In genomic region chr5:111774525-111774924, GRCh38 we compare ENCODE assay signal across 10 cellular contexts. TPM values are rescaled to one million over a fixed set of nuclear protein-coding genes. Genes with fewer than 3 reads are reported as not detected.
DNase-seq lines count a peak whose midpoint lies in the region; ATAC-seq, FAIRE-seq and TF ChIP-seq lines count a peak whose summit lies in the region.
"Had no signal": no experiment of that assay in that cellular context is flagged by ENCODE, and none has a peak within 500 bp of the region (broad histone marks: within the 10 kb centered on the region; RNA-seq: fewer than 3 reads in every experiment).

No MANE protein-coding gene starts in this region.

- no peaks in the 10 kb centered on the region for H3K4me1 Mint-ChIP-seq in CD8-positive, alpha-beta T cell (ENCODE audit: low read depth)
- H3K4me1 Mint-ChIP-seq in activated T-helper 2 cell treated with anti-CD3 and anti-CD28 coated beads, Interferon-gamma antibody, Interleukin-2, Interleukin-4, amounts not matched to agents 10 μg/mL and 5 μg/mL and 100 μg/mL, durations not matched to agents 14 hours and 24 hours and 36 hours (ENCODE audit: low read depth): no peaks in the 10 kb centered on the region

- no peaks in the 10 kb centered on the region for H3K79me1 ChIP-seq in neuronal stem cell (ENCODE audit: low read depth, low read length)

- in situ Hi-C loops in GM12878 (cut with MboI): no loop called here

- peaks cover 5% of the 10 kb centered on the region for H3K27me3 Mint-ChIP-seq in CD8-positive, alpha-beta T cell (ENCODE audit: low read depth)
- H3K27me3 Mint-ChIP-seq in activated T-helper 2 cell treated with anti-CD3 and anti-CD28 coated beads, Interferon-gamma antibody, Interleukin-2, Interleukin-4, amounts not matched to agents 10 μg/mL and 5 μg/mL and 100 μg/mL, durations not matched to agents 14 hours and 24 hours and 36 hours (ENCODE audit: low read depth): peaks cover 36% of the 10 kb centered on the region

- H2AFZ ChIP-seq in GM12878 (ENCODE audit: control insufficient read depth, low read depth, low read length) (peak overlapping the region; percentile 64), neuronal stem cell (ENCODE audit: low read length) (peak overlapping the region; percentile 88)

- no peak overlapping the region for H3K4me3 Mint-ChIP-seq in CD8-positive, alpha-beta T cell
- no peak overlapping the region for H3K4me3 Mint-ChIP-seq in activated T-helper 2 cell treated with anti-CD3 and anti-CD28 coated beads, Interferon-gamma antibody, Interleukin-2, Interleukin-4, amounts not matched to agents 10 μg/mL and 5 μg/mL and 100 μg/mL, durations not matched to agents 14 hours and 24 hours and 36 hours (ENCODE audit: low read depth)
- H3K4me3 Mint-ChIP-seq: stimulated activated naive CD8-positive, alpha-beta T cell treated with anti-CD3 and anti-CD28 coated beads, Interleukin-15, amount 100 ng/mL, for 72 hours had no signal

- no peaks in the 10 kb centered on the region for H3K79me2 ChIP-seq in GM12878 (ENCODE audit: control insufficient read depth, insufficient read depth, low read length)

- no peaks in the 10 kb centered on the region for H3K9me3 Mint-ChIP-seq in CD8-positive, alpha-beta T cell
- no peaks in the 10 kb centered on the region for H3K9me3 Mint-ChIP-seq in activated T-helper 2 cell treated with anti-CD3 and anti-CD28 coated beads, Interferon-gamma antibody, Interleukin-2, Interleukin-4, amounts not matched to agents 10 μg/mL and 5 μg/mL and 100 μg/mL, durations not matched to agents 14 hours and 24 hours and 36 hours
- H3K9me3 Mint-ChIP-seq: stimulated activated naive CD8-positive, alpha-beta T cell treated with anti-CD3 and anti-CD28 coated beads, Interleukin-15, amount 100 ng/mL, for 72 hours had no signal

- no peak for FAIRE-seq in GM12878 (lab: Jason Lieb, UNC)

- TF ChIP-seq POLR2A in GM12878 (IDR thresholded peaks at IDR 0.05; ENCODE audit: low read depth, low read length): no peak

- no peak overlapping the region for H3K14ac ChIP-seq in neuronal stem cell (ENCODE audit: low read length)

- no peak overlapping the region for H2BK120ac ChIP-seq in neuronal stem cell (ENCODE audit: low read depth, low read length)

- H3K4me1 ChIP-seq in GM12878 (ENCODE audit: control insufficient read depth, insufficient read depth, low read length) (no peaks in the 10 kb centered on the region; the same call in 1 of the 2 replicates), neuronal stem cell (ENCODE audit: control insufficient read depth in 2 of 2, insufficient read depth in 1 of 2, low read depth in 1 of 2, low read length in 2 of 2) (peaks cover 2 to 5% of the 10 kb centered on the region in 2 donors), BE2C (peaks cover 22% of the 10 kb centered on the region)
- no peaks in the 10 kb centered on the region for H3K4me1 ChIP-seq in CD8-positive, alpha-beta T cell (ENCODE audit: insufficient read depth, low read length)

- intact Hi-C loops in GM12878 (cut with micrococcal nuclease; ENCODE audit: unreplicated experiment): no loop called here
- intact Hi-C loops in CD8-positive, alpha-beta T cell (cut with DNase I, micrococcal nuclease): no loop called here
- intact Hi-C loops in activated T-helper 2 cell treated with anti-CD3 and anti-CD28 coated beads, Interferon-gamma antibody, Interleukin-2, Interleukin-4, amounts not matched to agents 10 μg/mL and 5 μg/mL and 100 μg/mL, durations not matched to agents 14 hours and 24 hours and 36 hours (cut with micrococcal nuclease): no loop called here

- H3K4me2 ChIP-seq in GM12878 (ENCODE audit: control insufficient read depth, insufficient read depth) (no peak overlapping the region), neuronal stem cell (ENCODE audit: insufficient read depth, low read length, poor library complexity, severe bottlenecking) (no peak overlapping the region)

- no peaks in the 10 kb centered on the region for H3K36me3 ChIP-seq in GM12878 (ENCODE audit: control insufficient read depth in 2 of 2, insufficient read depth in 2 of 2, low read length in 1 of 2)
- no peaks in the 10 kb centered on the region for H3K36me3 ChIP-seq in neuronal stem cell (replicated peaks in 1 of 2; ENCODE audit: control insufficient read depth in 2 of 2, insufficient read depth in 2 of 2, low read length in 2 of 2)
- no peaks in the 10 kb centered on the region for H3K36me3 ChIP-seq in CD8-positive, alpha-beta T cell (ENCODE audit: insufficient read depth, low read length)
- no peaks in the 10 kb centered on the region for H3K36me3 ChIP-seq in BE2C

- no peak overlapping the region for H3K23ac ChIP-seq in neuronal stem cell (ENCODE audit: low read depth, low read length, poor library complexity)

- TF ChIP-seq EP300 in GM12878 (IDR thresholded peaks at IDR 0.05; ENCODE audit: borderline replicate concordance in 1 of 2, control insufficient read depth in 1 of 2, low read depth in 2 of 2, low read length in 2 of 2): no peak

- H4K8ac ChIP-seq in neuronal stem cell (ENCODE audit: low read depth, low read length): no peak overlapping the region

- SMC1A ChIA-PET in GM12878 (lab: Charles Lee; ENCODE audit: uncharacterized antibody, unreplicated experiment): no interaction called here

- H3K9ac ChIP-seq in GM12878 (ENCODE audit: control insufficient read depth, insufficient read depth, low read length) (no peak overlapping the region), neuronal stem cell (ENCODE audit: low read depth, low read length, poor library complexity) (no peak overlapping the region)

- RAD21 ChIA-PET in GM12878 (lab: Charles Lee; ENCODE audit: unreplicated experiment): interaction anchor here (0.6 kb wide), 1 partner anchor 265 kb away, joined by 3 read pairs; no protein-coding TSS in a partner anchor

- TF ChIP-seq RAD21 in GM12878 (IDR thresholded peaks at IDR 0.05; ENCODE audit: insufficient read depth, low read depth, low read length): no peak

- no peak overlapping the region for H2BK5ac ChIP-seq in neuronal stem cell (ENCODE audit: low read length)

- H3K27ac Mint-ChIP-seq in CD8-positive, alpha-beta T cell: no peak overlapping the region
- no peak overlapping the region for H3K27ac Mint-ChIP-seq in activated T-helper 2 cell treated with anti-CD3 and anti-CD28 coated beads, Interferon-gamma antibody, Interleukin-2, Interleukin-4, amounts not matched to agents 10 μg/mL and 5 μg/mL and 100 μg/mL, durations not matched to agents 14 hours and 24 hours and 36 hours
- H3K27ac Mint-ChIP-seq: stimulated activated naive CD8-positive, alpha-beta T cell treated with anti-CD3 and anti-CD28 coated beads, Interleukin-15, amount 100 ng/mL, for 72 hours had no signal

- no peak overlapping the region for H3K4ac ChIP-seq in neuronal stem cell (ENCODE audit: low read length)

- peak; percentile 92 to 95 for DNase-seq in Kasumi-1 (lab: John Stamatoyannopoulos, UW)
- DNase-seq in GM12878 (ENCODE audit: low read depth, low spot score): no peak
- DNase-seq in neuronal stem cell (ENCODE audit: low spot score): no peak
- no peak for DNase-seq in CD8-positive, alpha-beta T cell
- DNase-seq in activated T-helper 2 cell treated with anti-CD3 and anti-CD28 coated beads, Interferon-gamma antibody, Interleukin-2, Interleukin-4, amounts not matched to agents 10 μg/mL and 5 μg/mL and 100 μg/mL, durations not matched to agents 14 hours and 24 hours and 36 hours (ENCODE audit: low spot score): no peak
- no peak for DNase-seq in hepatic stellate cell (ENCODE audit: low spot score)
- no peak for DNase-seq in BE2C
- DNase-seq: kidney glomerular epithelial cell; stimulated activated naive CD8-positive, alpha-beta T cell treated with anti-CD3 and anti-CD28 coated beads, Interleukin-15, amount 100 ng/mL, for 72 hours had no signal

- no peak overlapping the region for H2BK15ac ChIP-seq in neuronal stem cell (ENCODE audit: low read length)

- H3K9me3 ChIP-seq in GM12878 (replicated peaks; ENCODE audit: control insufficient read depth, insufficient read depth, low read length) (no peaks in the 10 kb centered on the region), neuronal stem cell (replicated peaks in 1 of 2; ENCODE audit: control insufficient read depth in 2 of 2, insufficient read depth in 1 of 2, low read depth in 1 of 2, low read length in 2 of 2) (no peaks in the 10 kb centered on the region), BE2C (no peaks in the 10 kb centered on the region)
- no peaks in the 10 kb centered on the region for H3K9me3 ChIP-seq in CD8-positive, alpha-beta T cell (ENCODE audit: low read length)

- H3K4me3 ChIP-seq in GM12878: no peak overlapping the region
- H3K4me3 ChIP-seq in neuronal stem cell (ENCODE audit: low read length in 2 of 2): no peak overlapping the region
- H3K4me3 ChIP-seq in CD8-positive, alpha-beta T cell (ENCODE audit: low read depth, low read length): no peak overlapping the region
- H3K4me3 ChIP-seq in BE2C (ENCODE audit: low read depth, low read length): no peak overlapping the region

- no peak for TF ChIP-seq CTCF in GM12878 (IDR thresholded peaks at IDR 0.05 in 2 of 3, conservative IDR thresholded peaks at IDR 0.05 in 1 of 3; ENCODE audit: control insufficient read depth in 2 of 3, extremely low read depth in 1 of 3, insufficient read depth in 1 of 3, low read depth in 3 of 3, low read length in 3 of 3)
- no peak for TF ChIP-seq CTCF in CD8-positive, alpha-beta T cell (IDR thresholded peaks at IDR 0.05)
- no peak for TF ChIP-seq CTCF in BE2C (IDR thresholded peaks at IDR 0.05; ENCODE audit: low read depth, low read length)

- no peaks in the 10 kb centered on the region for H4K20me1 ChIP-seq in GM12878 (ENCODE audit: control insufficient read depth, insufficient read depth)

- CTCF ChIA-PET in GM12878 (lab: Yijun Ruan, JAX): no interaction called here
- CTCF ChIA-PET in CD8-positive, alpha-beta T cell (lab: Charles Lee): no interaction called here

- H3K27ac ChIP-seq in GM12878 (ENCODE audit: control insufficient read depth, insufficient read depth) (no peak overlapping the region), neuronal stem cell (replicated peaks; ENCODE audit: low read length) (no peak overlapping the region)
- no peak overlapping the region for H3K27ac ChIP-seq in CD8-positive, alpha-beta T cell (ENCODE audit: low read depth, low read length)

- BruUV-seq in GM12878 (replicated peaks; lab: Mats Ljungman, UMichigan): no TSS peak

- 9% methylated on average over 4 of the region's 4 CpGs for WGBS in GM12878 (ENCODE audit: insufficient coverage, insufficient replicate concordance, low lambda C conversion rate, missing lambda C conversion rate)
- WGBS in neuronal stem cell (ENCODE audit: extremely low coverage in 2 of 2, insufficient read length in 2 of 2, insufficient replicate concordance in 1 of 2), 2 donors: no CpG with 5 or more reads among the region's 4 CpGs

- POLR2A ChIA-PET in GM12878 (lab: Charles Lee): no interaction called here
- POLR2A ChIA-PET in CD8-positive, alpha-beta T cell (lab: Charles Lee): no interaction called here

- H3K18ac ChIP-seq in neuronal stem cell (ENCODE audit: low read length): no peak overlapping the region

- H2BK12ac ChIP-seq in neuronal stem cell (ENCODE audit: low read length): no peak overlapping the region

- no peak overlapping the region for H2AK5ac ChIP-seq in neuronal stem cell (ENCODE audit: low read depth, low read length)

- H3K27me3 ChIP-seq in GM12878 (replicated peaks in 1 of 2; ENCODE audit: control insufficient read depth in 2 of 2, insufficient read depth in 2 of 2, low read length in 1 of 2) (no peaks in the 10 kb centered on the region), neuronal stem cell (ENCODE audit: control insufficient read depth in 3 of 3, insufficient read depth in 3 of 3, low read depth in 1 of 3, low read length in 3 of 3) (no peaks in the 10 kb centered on the region), BE2C (no peaks in the 10 kb centered on the region)
- no peaks in the 10 kb centered on the region for H3K27me3 ChIP-seq in CD8-positive, alpha-beta T cell (ENCODE audit: insufficient read depth, low read length)

- no peaks in the 10 kb centered on the region for H3K36me3 Mint-ChIP-seq in CD8-positive, alpha-beta T cell
- no peaks in the 10 kb centered on the region for H3K36me3 Mint-ChIP-seq in activated T-helper 2 cell treated with anti-CD3 and anti-CD28 coated beads, Interferon-gamma antibody, Interleukin-2, Interleukin-4, amounts not matched to agents 10 μg/mL and 5 μg/mL and 100 μg/mL, durations not matched to agents 14 hours and 24 hours and 36 hours (ENCODE audit: low read depth)

- ATAC-seq in GM18502 (IDR thresholded peaks at IDR 0.05; ENCODE audit: poor library complexity, unreplicated experiment) (peak; percentile 62), GM12878 (peak; percentile 33)
- ATAC-seq in CD8-positive, alpha-beta T cell: no peak
- ATAC-seq: stimulated activated naive CD8-positive, alpha-beta T cell treated with anti-CD3 and anti-CD28 coated beads, Interleukin-15, amount 100 ng/mL, for 72 hours had no signal

- H4K91ac ChIP-seq in neuronal stem cell (ENCODE audit: low read depth, low read length, poor library complexity): no peak overlapping the region

RNA-seq across cellular contexts. Expression of gene NREP, which starts 17.5 kb away (rescaled TPM):
- 278 and 296 TPM in 2 replicates for total RNA-seq in GM12878 (2013; cell fraction: nucleolus; rRNA removed)
- total RNA-seq in GM12878 (2014; rRNA removed) (25.4 and 31.3 TPM in 2 replicates), GM12878 (2014; rRNA removed; fragmentation: Illumina TruSeq; extraction: Trizol) (33.4 and 34.4 TPM in 2 replicates), GM12878 (2021) (32.9 and 34.5 TPM in 2 replicates)
- polyA plus RNA-seq in GM12878 (2011; ENCODE audit: low read depth): 20.6 TPM
- polyA plus RNA-seq in GM12878 (2011; rRNA removed) (117 and 138 TPM in 2 replicates), GM12878 (2014; fragmentation: Illumina TruSeq; extraction: Trizol) (59.7 and 76.3 TPM in 2 replicates), GM12878 (2014; fragmentation: Nextera tagmentation; extraction: Ambion mirVana) (10 to 100 TPM; 20.6 to 21.0 TPM), GM12878 (2014; rRNA removed) (30.9 and 32.6 TPM in 2 replicates), GM12878 (2016; fragmentation: Nextera tagmentation; extraction: Ambion mirVana) (10 to 100 TPM; 29.0 to 41.5 TPM)
- 55.0 and 62.5 TPM in 2 replicates for polyA plus RNA-seq in GM12878 (2011; cell fraction: cytosol; rRNA removed)
- 88.3 and 109 TPM in 2 replicates for polyA plus RNA-seq in GM12878 (2011; cell fraction: nucleus; rRNA removed)
- polyA plus RNA-seq in GM12878 (2012): 27.9 and 35.5 TPM in 2 replicates
- 49.8 and 55.4 TPM in 2 replicates for polyA minus RNA-seq in GM12878 (2011; rRNA and poly(A)+ RNA removed)
- 16.6 and 19.8 TPM in 2 replicates for polyA minus RNA-seq in GM12878 (2011; cell fraction: cytosol; rRNA and poly(A)+ RNA removed)
- polyA minus RNA-seq in GM12878 (2011; cell fraction: nucleus; rRNA and poly(A)+ RNA removed): 131 and 133 TPM in 2 replicates
- polyA plus RNA-seq in neuronal stem cell (2013, experiment 1 of 2): 466 TPM
- polyA plus RNA-seq in neuronal stem cell (2013, experiment 2 of 2): 470 TPM
- total RNA-seq in CD8-positive, alpha-beta T cell: 1 to 10 TPM; 1.9 to 2.2 TPM
- 34.9 and 35.3 TPM in 2 replicates for total RNA-seq in activated T-helper 2 cell treated with anti-CD3 and anti-CD28 coated beads, Interferon-gamma antibody, Interleukin-2, Interleukin-4, amounts not matched to agents 10 μg/mL and 5 μg/mL and 100 μg/mL, durations not matched to agents 14 hours and 24 hours and 36 hours
- 77.7 TPM for polyA plus RNA-seq in BE2C (2012; ENCODE audit: insufficient read depth, insufficient read length, low read depth)

Comparison
In these comparisons a context has a peak if more than half of its experiments do, and no peak if none do; other contexts are left out.
1. DNase-seq: peak in Kasumi-1 (2 of 2); none in GM12878 (single experiment), neuronal stem cell (single experiment), CD8-positive, alpha-beta T cell (0 of 7), activated T-helper 2 cell treated with anti-CD3 and anti-CD28 coated beads, Interferon-gamma antibody, Interleukin-2, Interleukin-4, amounts not matched to agents 10 μg/mL and 5 μg/mL and 100 μg/mL, durations not matched to agents 14 hours and 24 hours and 36 hours (single experiment), hepatic stellate cell (single experiment) and BE2C (single experiment).
2. RNA of gene NREP, which starts 17.5 kb away (total RNA-seq): 34.9 to 35.3 TPM in activated T-helper 2 cell treated with anti-CD3 and anti-CD28 coated beads, Interferon-gamma antibody, Interleukin-2, Interleukin-4, amounts not matched to agents 10 μg/mL and 5 μg/mL and 100 μg/mL, durations not matched to agents 14 hours and 24 hours and 36 hours and 25.4 to 296 TPM in GM12878; 1.9 to 2.2 TPM in CD8-positive, alpha-beta T cell; every median in the first group is over 4 times any median in the second.